ENCODE assay signal across 15 cellular contexts in genomic region chr9:37369671-37370070, GRCh38. TPM values are rescaled to one million over a fixed set of nuclear protein-coding genes. Genes with fewer than 3 reads are reported as not detected.
DNase-seq lines count a peak whose midpoint lies in the region; ATAC-seq, FAIRE-seq and TF ChIP-seq lines count a peak whose summit lies in the region.
"Had no signal": no experiment of that assay in that cellular context is flagged by ENCODE, and none has a peak within 500 bp of the region (broad histone marks: within the 10 kb centered on the region; RNA-seq: fewer than 3 reads in every experiment).

No MANE protein-coding gene starts in this region.

- peak; percentile 34 for ATAC-seq in GM19463 (IDR thresholded peaks at IDR 0.05; ENCODE audit: unreplicated experiment)
- ATAC-seq in HG03108 (IDR thresholded peaks at IDR 0.05; ENCODE audit: unreplicated experiment), result peak; percentile 30
- ATAC-seq in central memory CD8-positive, alpha-beta T cell (replicated peaks; ENCODE audit: extremely low read depth, poor library complexity, severe bottlenecking), result no peak

- no peaks in the 10 kb centered on the region for H3K9me3 Mint-ChIP-seq in central memory CD8-positive, alpha-beta T cell
- no peaks in the 10 kb centered on the region for H3K9me3 Mint-ChIP-seq in Calu3 (ENCODE audit: low read depth, unreplicated experiment)

- CTCF ChIA-PET in Calu3 (lab: Charles Lee), result no interaction called here

- peak overlapping the region; percentile 42 for H3K27ac Mint-ChIP-seq in central memory CD8-positive, alpha-beta T cell (ENCODE audit: low read depth)
- no peak overlapping the region for H3K27ac Mint-ChIP-seq in Calu3 (ENCODE audit: unreplicated experiment)

- no peaks in the 10 kb centered on the region for H3K27me3 Mint-ChIP-seq in central memory CD8-positive, alpha-beta T cell
- peaks cover 21% of the 10 kb centered on the region for H3K27me3 Mint-ChIP-seq in Calu3 (ENCODE audit: unreplicated experiment)

- no peak overlapping the region for H3K4me3 Mint-ChIP-seq in central memory CD8-positive, alpha-beta T cell
- H3K4me3 Mint-ChIP-seq in Calu3 (ENCODE audit: low read depth, unreplicated experiment), result no peak overlapping the region

- DNase-seq in GM12892 (ENCODE audit: insufficient read length) (no peak), C1 segment of cervical spinal cord (lab: John Stamatoyannopoulos, UW) (no peak), EL (no peak), Calu3 (no peak), NCI-H446 treated with DMSO at 0.1 percent for 48 hours (lab: John Stamatoyannopoulos, UW) (no peak)
- DNase-seq in central memory CD8-positive, alpha-beta T cell (ENCODE audit: low spot score in 2 of 2), result no peak
- DNase-seq: aorta, BE2C, GF-D8, glutamatergic neuron, MG63, NCI-H345, Right ventricle myocardium superior had no signal

- no peaks in the 10 kb centered on the region for H3K36me3 Mint-ChIP-seq in central memory CD8-positive, alpha-beta T cell (ENCODE audit: insufficient read depth)
- peaks cover 3% of the 10 kb centered on the region for H3K36me3 Mint-ChIP-seq in Calu3 (ENCODE audit: insufficient read depth, unreplicated experiment)

- TF ChIP-seq POLR2A in GM12892 (IDR thresholded peaks at IDR 0.05; ENCODE audit: low read depth, low read length), result peak; percentile 87

- H3K4me1 Mint-ChIP-seq in central memory CD8-positive, alpha-beta T cell, result peaks cover 17% of the 10 kb centered on the region
- no peaks in the 10 kb centered on the region for H3K4me1 Mint-ChIP-seq in Calu3 (ENCODE audit: low read depth, unreplicated experiment)

- TF ChIP-seq CTCF in Calu3 (IDR thresholded peaks at IDR 0.05; ENCODE audit: unreplicated experiment), result no peak

- no TSS peak for BruUV-seq in Calu3 (replicated peaks; lab: Mats Ljungman, UMichigan)

- FAIRE-seq in GM12892 (lab: Jason Lieb, UNC), result peak; percentile 99

- intact Hi-C loops in Calu3 (cut with micrococcal nuclease; ENCODE audit: unreplicated experiment), result no loop called here

RNA-seq across cellular contexts. Expression of gene GRHPR, which starts 52.8 kb away (rescaled TPM):
- 134 TPM for polyA plus RNA-seq in GM12892 (2012; ENCODE audit: missing spikeins)
- 26.0 and 28.0 TPM in 2 replicates for total RNA-seq in Calu3 (2022)
